Comparison of ENCODE assay signal across 9 cellular contexts in the genomic region with DNA sequence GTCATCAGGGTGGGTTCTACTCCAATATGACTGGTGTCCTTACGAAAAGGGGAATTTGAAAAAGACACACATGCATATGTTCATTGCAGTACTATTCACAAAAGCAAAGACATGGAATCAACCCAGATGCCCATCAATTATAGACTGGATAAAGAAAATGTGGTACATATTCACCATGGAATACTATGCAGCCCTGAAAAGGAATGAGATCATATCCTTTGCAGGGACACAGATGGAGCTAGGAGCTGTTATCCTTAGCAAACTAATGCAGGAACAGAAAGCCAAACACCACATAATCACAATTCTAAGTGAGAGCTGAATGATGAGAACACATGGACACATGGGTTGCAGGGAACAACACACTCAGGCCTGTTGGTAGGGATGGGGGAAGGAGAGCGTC. TPM values are rescaled to one million over a fixed set of nuclear protein-coding genes. Genes with fewer than 3 reads are reported as not detected.
"Had no signal": no experiment of that assay in that cellular context is flagged by ENCODE, and none has a peak within 500 bp of the region (broad histone marks: within the 10 kb centered on the region; RNA-seq: fewer than 3 reads in every experiment).

No MANE protein-coding gene starts in this region.

- FAIRE-seq: G401.6, GM12878, GM12891, GM12892, GM18507, GM19239 had no signal

- H3K4me3 ChIP-seq: GM12878 had no signal

- DNase-seq: GDM1, GF-D8 had no signal

RNA-seq across cellular contexts. Expression of a gene that starts 54.0 kb away (rescaled TPM):
- total RNA-seq: G401 had no signal
